In genomic region chr12:3129301-3130052, GRCh38 we compare ENCODE assay signal across 2 cellular contexts.
TF ChIP-seq lines count a peak whose summit lies in the region.

No MANE protein-coding gene starts in this region.

TF ChIP-seq in liver, 16 proteins besides CTCF, POLR2A, EP300 and RAD21:
- TF ChIP-seq ZBTB33 (IDR thresholded peaks at IDR 0.05) (no peak), SP1 (IDR thresholded peaks at IDR 0.05) (no peak), FOXA1 (IDR thresholded peaks at IDR 0.05) (no peak), RXRA (IDR thresholded peaks at IDR 0.05) (no peak), HNF4G (IDR thresholded peaks at IDR 0.05) (no peak), FOXA2 (IDR thresholded peaks at IDR 0.05) (no peak), NR2F2 (IDR thresholded peaks at IDR 0.05) (no peak), HNF4A (conservative IDR thresholded peaks at IDR 0.05) (no peak), JUND (IDR thresholded peaks at IDR 0.05) (no peak), GABPA (IDR thresholded peaks at IDR 0.05 in 1 of 2, conservative IDR thresholded peaks at IDR 0.05 in 1 of 2) (no peak), MAX (IDR thresholded peaks at IDR 0.05) (no peak), EGR1 (IDR thresholded peaks at IDR 0.05; ENCODE audit: low read depth in 2 of 2) (no peak), TAF1 (conservative IDR thresholded peaks at IDR 0.05) (no peak), YY1 (IDR thresholded peaks at IDR 0.05) (no peak), ATF3 (IDR thresholded peaks at IDR 0.05) (no peak)
- TF ChIP-seq, protein P1, sequence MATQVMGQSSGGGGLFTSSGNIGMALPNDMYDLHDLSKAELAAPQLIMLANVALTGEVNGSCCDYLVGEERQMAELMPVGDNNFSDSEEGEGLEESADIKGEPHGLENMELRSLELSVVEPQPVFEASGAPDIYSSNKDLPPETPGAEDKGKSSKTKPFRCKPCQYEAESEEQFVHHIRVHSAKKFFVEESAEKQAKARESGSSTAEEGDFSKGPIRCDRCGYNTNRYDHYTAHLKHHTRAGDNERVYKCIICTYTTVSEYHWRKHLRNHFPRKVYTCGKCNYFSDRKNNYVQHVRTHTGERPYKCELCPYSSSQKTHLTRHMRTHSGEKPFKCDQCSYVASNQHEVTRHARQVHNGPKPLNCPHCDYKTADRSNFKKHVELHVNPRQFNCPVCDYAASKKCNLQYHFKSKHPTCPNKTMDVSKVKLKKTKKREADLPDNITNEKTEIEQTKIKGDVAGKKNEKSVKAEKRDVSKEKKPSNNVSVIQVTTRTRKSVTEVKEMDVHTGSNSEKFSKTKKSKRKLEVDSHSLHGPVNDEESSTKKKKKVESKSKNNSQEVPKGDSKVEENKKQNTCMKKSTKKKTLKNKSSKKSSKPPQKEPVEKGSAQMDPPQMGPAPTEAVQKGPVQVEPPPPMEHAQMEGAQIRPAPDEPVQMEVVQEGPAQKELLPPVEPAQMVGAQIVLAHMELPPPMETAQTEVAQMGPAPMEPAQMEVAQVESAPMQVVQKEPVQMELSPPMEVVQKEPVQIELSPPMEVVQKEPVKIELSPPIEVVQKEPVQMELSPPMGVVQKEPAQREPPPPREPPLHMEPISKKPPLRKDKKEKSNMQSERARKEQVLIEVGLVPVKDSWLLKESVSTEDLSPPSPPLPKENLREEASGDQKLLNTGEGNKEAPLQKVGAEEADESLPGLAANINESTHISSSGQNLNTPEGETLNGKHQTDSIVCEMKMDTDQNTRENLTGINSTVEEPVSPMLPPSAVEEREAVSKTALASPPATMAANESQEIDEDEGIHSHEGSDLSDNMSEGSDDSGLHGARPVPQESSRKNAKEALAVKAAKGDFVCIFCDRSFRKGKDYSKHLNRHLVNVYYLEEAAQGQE (IDR thresholded peaks at IDR 0.05) = no peak

TF ChIP-seq in HepG2, 621 proteins besides CTCF, POLR2A, EP300 and RAD21:
- TF ChIP-seq ZNF318 (CRISPR knock-in tag; IDR thresholded peaks at IDR 0.05) (no peak), CCDC6 (CRISPR knock-in tag; IDR thresholded peaks at IDR 0.05) (no peak), HMGXB3 (CRISPR knock-in tag; IDR thresholded peaks at IDR 0.05; ENCODE audit: borderline replicate concordance) (no peak), ZBTB34 (CRISPR knock-in tag; IDR thresholded peaks at IDR 0.05) (no peak), TP53 (CRISPR knock-in tag; conservative IDR thresholded peaks at IDR 0.05) (no peak), MTERF4 (CRISPR knock-in tag; IDR thresholded peaks at IDR 0.05) (no peak), CENPT (CRISPR knock-in tag; IDR thresholded peaks at IDR 0.05; ENCODE audit: low read depth) (no peak), NCOA2 (CRISPR knock-in tag; IDR thresholded peaks at IDR 0.05) (no peak), ATF7 (IDR thresholded peaks at IDR 0.05) (no peak), ATF7 (CRISPR knock-in tag; IDR thresholded peaks at IDR 0.05) (no peak), TAF15 (IDR thresholded peaks at IDR 0.05; ENCODE audit: low read depth, low read length, poor library complexity, severe bottlenecking) (no peak), ATAD3A (CRISPR knock-in tag; IDR thresholded peaks at IDR 0.05) (no peak), ZBTB7A (CRISPR knock-in tag; IDR thresholded peaks at IDR 0.05) (no peak), ZNF761 (CRISPR knock-in tag; conservative IDR thresholded peaks at IDR 0.05) (no peak), ZFP41 (CRISPR knock-in tag; IDR thresholded peaks at IDR 0.05; ENCODE audit: borderline replicate concordance) (no peak), ZNF160 (CRISPR knock-in tag; IDR thresholded peaks at IDR 0.05) (no peak), SP1 (IDR thresholded peaks at IDR 0.05) (no peak), SP1 (CRISPR knock-in tag; IDR thresholded peaks at IDR 0.05) (no peak), NKX3-1 (CRISPR knock-in tag; IDR thresholded peaks at IDR 0.05) (no peak), TARDBP (CRISPR knock-in tag; IDR thresholded peaks at IDR 0.05) (no peak)
- TF ChIP-seq, protein P2, sequence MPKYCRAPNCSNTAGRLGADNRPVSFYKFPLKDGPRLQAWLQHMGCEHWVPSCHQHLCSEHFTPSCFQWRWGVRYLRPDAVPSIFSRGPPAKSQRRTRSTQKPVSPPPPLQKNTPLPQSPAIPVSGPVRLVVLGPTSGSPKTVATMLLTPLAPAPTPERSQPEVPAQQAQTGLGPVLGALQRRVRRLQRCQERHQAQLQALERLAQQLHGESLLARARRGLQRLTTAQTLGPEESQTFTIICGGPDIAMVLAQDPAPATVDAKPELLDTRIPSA (CRISPR knock-in tag; IDR thresholded peaks at IDR 0.05; ENCODE audit: borderline replicate concordance) = no peak
